ENCODE assay signal across 9 cellular contexts in the genomic region with DNA sequence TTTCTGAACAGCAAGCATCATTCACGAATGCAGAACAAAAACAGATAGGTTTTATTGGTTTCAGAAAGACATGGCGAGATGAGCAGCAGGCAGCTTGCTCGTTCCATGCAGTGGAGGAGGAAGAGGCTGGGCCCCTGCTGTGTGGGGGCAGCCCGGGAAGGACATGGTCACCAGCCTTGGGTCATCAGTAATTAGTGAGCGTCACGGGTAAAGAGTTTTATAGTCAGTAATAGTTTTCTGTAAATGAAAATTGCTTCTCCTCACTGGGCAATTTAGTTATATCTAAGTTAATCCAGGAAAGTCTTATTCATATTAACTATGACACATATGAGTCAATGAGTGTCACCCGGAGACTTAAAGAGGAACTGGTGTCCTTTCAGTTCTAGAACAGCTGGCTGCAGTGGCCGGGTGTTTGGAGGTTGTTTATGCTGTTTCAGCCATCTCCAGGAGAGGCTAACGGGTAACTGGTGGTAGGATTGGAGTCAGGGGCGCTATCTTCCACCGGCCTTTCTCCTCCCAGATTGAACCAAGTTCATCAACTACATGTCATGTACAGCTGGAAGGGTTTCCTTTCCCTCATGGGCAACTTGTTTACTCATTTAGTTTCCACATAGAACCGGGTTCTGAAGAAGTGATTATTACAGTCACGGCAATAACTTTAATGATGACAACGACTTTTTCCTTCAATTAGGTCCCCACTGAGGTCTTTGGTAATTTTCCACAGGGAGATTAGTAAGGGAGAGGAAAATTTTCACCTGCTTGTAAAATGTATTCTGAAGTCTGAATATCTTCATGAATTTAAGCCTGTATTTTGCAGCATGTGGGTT. TPM values are rescaled to one million over a fixed set of nuclear protein-coding genes. Genes with fewer than 3 reads are reported as not detected.
DNase-seq lines count a peak whose midpoint lies in the region; ATAC-seq, FAIRE-seq and TF ChIP-seq lines count a peak whose summit lies in the region.
"Had no signal": no experiment of that assay in that cellular context is flagged by ENCODE, and none has a peak within 500 bp of the region (broad histone marks: within the 10 kb centered on the region; RNA-seq: fewer than 3 reads in every experiment).

No MANE protein-coding gene starts in this region.

- no peaks in the 10 kb centered on the region for H3K36me3 ChIP-seq in GM12878 (ENCODE audit: control insufficient read depth in 2 of 2, insufficient read depth in 2 of 2, low read length in 1 of 2)
- no peaks in the 10 kb centered on the region for H3K36me3 ChIP-seq in upper lobe of right lung
- H3K36me3 ChIP-seq in PC-9 (ENCODE audit: low read depth), result no peaks in the 10 kb centered on the region

- H3K27me3 ChIP-seq in GM12878 (replicated peaks in 1 of 2; ENCODE audit: control insufficient read depth in 2 of 2, insufficient read depth in 2 of 2, low read length in 1 of 2) (no peaks in the 10 kb centered on the region), upper lobe of right lung (no peaks in the 10 kb centered on the region), PC-9 (ENCODE audit: insufficient read depth, low read depth) (no peaks in the 10 kb centered on the region)

- no peaks in the 10 kb centered on the region for H4K20me1 ChIP-seq in GM12878 (ENCODE audit: control insufficient read depth, insufficient read depth)
- no peaks in the 10 kb centered on the region for H4K20me1 ChIP-seq in PC-9 (ENCODE audit: insufficient read depth)

- TF ChIP-seq POLR2A in GM12878 (IDR thresholded peaks at IDR 0.05; ENCODE audit: low read depth, low read length), result peak; percentile 66

- peak; percentile 84 for DNase-seq in GM10248 (ENCODE audit: extremely low spot score)
- peak; percentile 64 for DNase-seq in GM12878 (ENCODE audit: low read depth, low spot score)
- peak; percentile 60 for DNase-seq in upper lobe of right lung
- no peak for DNase-seq in PC-9
- DNase-seq in NCI-H1092 (lab: John Stamatoyannopoulos, UW), result no peak
- no peak for DNase-seq in hepatic stellate cell (ENCODE audit: low spot score)

- FAIRE-seq in GM12878 (lab: Jason Lieb, UNC), result peak; percentile 52
- FAIRE-seq: keratinocyte had no signal

- in situ Hi-C loops in GM12878 (cut with MboI), result no loop called here

- TF ChIP-seq EP300 in GM12878 (IDR thresholded peaks at IDR 0.05; ENCODE audit: borderline replicate concordance in 1 of 2, control insufficient read depth in 1 of 2, low read depth in 2 of 2, low read length in 2 of 2), result peak; percentile 92 to 94

- no peaks in the 10 kb centered on the region for H3K79me2 ChIP-seq in GM12878 (ENCODE audit: control insufficient read depth, insufficient read depth, low read length)
- H3K79me2 ChIP-seq in PC-9 (ENCODE audit: low read depth), result no peaks in the 10 kb centered on the region

- peak overlapping the region; percentile 97 for H3K4me2 ChIP-seq in GM12878 (ENCODE audit: control insufficient read depth, insufficient read depth)
- no peak overlapping the region for H3K4me2 ChIP-seq in PC-9

- CTCF ChIA-PET in GM10248 (lab: Yijun Ruan, JAX), result interaction anchor here (0.9 kb wide), 1 partner anchor 115 kb away, joined by 3 read pairs; no protein-coding TSS in a partner anchor
- CTCF ChIA-PET in GM12878 (lab: Yijun Ruan, JAX), result interaction anchor here (1.2 kb wide), 1 partner anchor 268 kb away, joined by 4 read pairs; no protein-coding TSS in a partner anchor
- CTCF ChIA-PET in PC-9 (lab: Charles Lee), result no interaction called here

- TF ChIP-seq CTCF in GM10248 (IDR thresholded peaks at IDR 0.05; ENCODE audit: control extremely low read depth, extremely low read depth, low read depth, missing control alignments), result no peak
- no peak for TF ChIP-seq CTCF in GM12878 (IDR thresholded peaks at IDR 0.05 in 2 of 3, conservative IDR thresholded peaks at IDR 0.05 in 1 of 3; ENCODE audit: control insufficient read depth in 2 of 3, extremely low read depth in 1 of 3, insufficient read depth in 1 of 3, low read depth in 3 of 3, low read length in 3 of 3)
- TF ChIP-seq CTCF in upper lobe of right lung (IDR thresholded peaks at IDR 0.05), result no peak
- no peak for TF ChIP-seq CTCF in PC-9 (conservative IDR thresholded peaks at IDR 0.05)

- SMC1A ChIA-PET in GM12878 (lab: Charles Lee; ENCODE audit: uncharacterized antibody, unreplicated experiment), result interaction anchor here (1.2 to 1.3 kb wide), 3 partner anchors 32 to 266 kb away, joined by 3 to 4 read pairs (median 3); no protein-coding TSS in a partner anchor

- H3K4me3 ChIP-seq in GM12878 (peak overlapping the region; percentile 27; the same call in 1 of the 2 replicates), upper lobe of right lung (no peak overlapping the region), PC-9 (no peak overlapping the region)

- no peaks in the 10 kb centered on the region for H3F3A ChIP-seq in PC-9 (ENCODE audit: insufficient read depth, low read depth)

- H3K9me3 ChIP-seq in GM12878 (replicated peaks; ENCODE audit: control insufficient read depth, insufficient read depth, low read length) (no peaks in the 10 kb centered on the region; the same call in 1 of the 3 replicates), upper lobe of right lung (no peaks in the 10 kb centered on the region), PC-9 (ENCODE audit: insufficient read depth, low read depth) (no peaks in the 10 kb centered on the region)

- POLR2A ChIA-PET in GM10248 (lab: Yijun Ruan, JAX) (no interaction called here), GM12878 (lab: Charles Lee) (no interaction called here), PC-9 (lab: Charles Lee; ENCODE audit: unreplicated experiment) (no interaction called here)

- H2AFZ ChIP-seq in GM12878 (ENCODE audit: control insufficient read depth, low read depth, low read length) (peak overlapping the region; percentile 69), PC-9 (no peak overlapping the region)

- RAD21 ChIA-PET in GM12878 (lab: Charles Lee; ENCODE audit: unreplicated experiment), result interaction anchor here (1.0 to 1.3 kb wide), 2 partner anchors 33 to 225 kb away, joined by 3 read pairs; no protein-coding TSS in a partner anchor

- under 1% methylated on average over 14 of the region's 14 CpGs for WGBS in GM12878 (ENCODE audit: insufficient coverage, insufficient replicate concordance, low lambda C conversion rate, missing lambda C conversion rate)

- H3K27ac ChIP-seq in GM12878 (ENCODE audit: control insufficient read depth, insufficient read depth) (peak overlapping the region; percentile 79), upper lobe of right lung (peak overlapping the region; percentile 24), PC-9 (no peak overlapping the region)

- ATAC-seq in GM19455 (IDR thresholded peaks at IDR 0.05; ENCODE audit: unreplicated experiment) (peak; percentile 95), HG03378 (IDR thresholded peaks at IDR 0.05; ENCODE audit: unreplicated experiment) (peak; percentile 88), GM12878 (peak; percentile 98), upper lobe of right lung (peak; percentile 78)

- 0 out of 2 replicates have a peak, but pooled peaks have one; percentile 26 for TF ChIP-seq RAD21 in GM12878 (IDR thresholded peaks at IDR 0.05; ENCODE audit: insufficient read depth, low read depth, low read length)

- peak overlapping the region; percentile 47 for H3K9ac ChIP-seq in GM12878 (ENCODE audit: control insufficient read depth, insufficient read depth, low read length)

- intact Hi-C loops in GM12878 (cut with micrococcal nuclease; ENCODE audit: unreplicated experiment), result no loop called here
- intact Hi-C loops in upper lobe of right lung (cut with DNase I), result no loop called here
- intact Hi-C loops in PC-9 (cut with micrococcal nuclease; ENCODE audit: unreplicated experiment), result no loop called here

- BruUV-seq in GM12878 (replicated peaks; lab: Mats Ljungman, UMichigan), result no TSS peak
- BruUV-seq in PC-9 (replicated peaks; lab: Mats Ljungman, UMichigan), result no TSS peak

- no peaks in the 10 kb centered on the region for H3K9me2 ChIP-seq in PC-9 (ENCODE audit: insufficient read depth)

- peaks cover 27% of the 10 kb centered on the region for H3K4me1 ChIP-seq in GM12878 (ENCODE audit: control insufficient read depth, insufficient read depth, low read length)
- no peaks in the 10 kb centered on the region for H3K4me1 ChIP-seq in upper lobe of right lung
- no peaks in the 10 kb centered on the region for H3K4me1 ChIP-seq in PC-9 (replicated peaks; ENCODE audit: insufficient read depth)

TF ChIP-seq in GM12878, 131 proteins besides CTCF, POLR2A, EP300 and RAD21 (continues in another document):
- no peak for TF ChIP-seq PAX8 (IDR thresholded peaks at IDR 0.05)
- TF ChIP-seq, protein P1, sequence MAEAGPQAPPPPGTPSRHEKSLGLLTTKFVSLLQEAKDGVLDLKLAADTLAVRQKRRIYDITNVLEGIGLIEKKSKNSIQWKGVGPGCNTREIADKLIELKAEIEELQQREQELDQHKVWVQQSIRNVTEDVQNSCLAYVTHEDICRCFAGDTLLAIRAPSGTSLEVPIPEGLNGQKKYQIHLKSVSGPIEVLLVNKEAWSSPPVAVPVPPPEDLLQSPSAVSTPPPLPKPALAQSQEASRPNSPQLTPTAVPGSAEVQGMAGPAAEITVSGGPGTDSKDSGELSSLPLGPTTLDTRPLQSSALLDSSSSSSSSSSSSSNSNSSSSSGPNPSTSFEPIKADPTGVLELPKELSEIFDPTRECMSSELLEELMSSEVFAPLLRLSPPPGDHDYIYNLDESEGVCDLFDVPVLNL (IDR thresholded peaks at IDR 0.05; ENCODE audit: low read depth, low read length), result no peak
- TF ChIP-seq NR2F1 (conservative IDR thresholded peaks at IDR 0.05), result 0 out of 2 replicates have a peak, but pooled peaks have one; percentile 24
- TF ChIP-seq SMAD5 (IDR thresholded peaks at IDR 0.05; ENCODE audit: low read depth), result no peak
- no peak for TF ChIP-seq SMARCA5 (IDR thresholded peaks at IDR 0.05)
- TF ChIP-seq BCL11A (IDR thresholded peaks at IDR 0.05; ENCODE audit: low read depth, low read length), result peak; percentile 94

RNA-seq across cellular contexts. Expression of a gene that starts 34.6 kb away (rescaled TPM):
- 0.48 TPM in 1 of 2 replicates, not detected in the other for total RNA-seq in GM12878 (2013; cell fraction: nucleolus; rRNA removed)
- 0.16 TPM in 1 of 2 replicates, not detected in the other for total RNA-seq in GM12878 (2014; rRNA removed)
- total RNA-seq in GM12878 (2014; rRNA removed; fragmentation: Illumina TruSeq; extraction: Trizol), result not detected in 2 replicates
- total RNA-seq in GM12878 (2021), result 0.18 and 0.29 TPM in 2 replicates
- polyA plus RNA-seq in GM12878 (2011; ENCODE audit: low read depth), result not detected
- not detected in 2 replicates for polyA plus RNA-seq in GM12878 (2011; rRNA removed)
- polyA plus RNA-seq in GM12878 (2011; cell fraction: cytosol; rRNA removed), result 0.02 TPM in 1 of 2 replicates, not detected in the other
- polyA plus RNA-seq in GM12878 (2011; cell fraction: nucleus; rRNA removed), result not detected in 2 replicates
- polyA plus RNA-seq in GM12878 (2012), result 0.12 and 0.13 TPM in 2 replicates
- polyA plus RNA-seq in GM12878 (2014; fragmentation: Illumina TruSeq; extraction: Trizol), result 0.07 TPM in 1 of 2 replicates, not detected in the other
- polyA plus RNA-seq in GM12878 (2014; fragmentation: Nextera tagmentation; extraction: Ambion mirVana), result not detected
- polyA plus RNA-seq in GM12878 (2014; rRNA removed), result 0.23 and 0.47 TPM in 2 replicates
- under 1 TPM in 1 of 2 experiments, not detected in 1; 0.09 TPM for polyA plus RNA-seq in GM12878 (2016; fragmentation: Nextera tagmentation; extraction: Ambion mirVana)
- polyA minus RNA-seq in GM12878 (2011; rRNA and poly(A)+ RNA removed), result not detected in 2 replicates
- polyA minus RNA-seq in GM12878 (2011; cell fraction: cytosol; rRNA and poly(A)+ RNA removed), result not detected in 2 replicates
- not detected in 2 replicates for polyA minus RNA-seq in GM12878 (2011; cell fraction: nucleus; rRNA and poly(A)+ RNA removed)
- 1.9 TPM for total RNA-seq in upper lobe of right lung
- 0.20 TPM in 1 of 2 replicates, not detected in the other for total RNA-seq in PC-9 (2021)

Comparison
In these comparisons a context has a peak if more than half of its experiments do, and no peak if none do; other contexts are left out.
1. DNase-seq: peak in GM10248 (single experiment), GM12878 (single experiment) and upper lobe of right lung (single experiment); none in PC-9 (0 of 2), NCI-H1092 (single experiment) and hepatic stellate cell (single experiment).
2. Peak in every context shown above with its lines, with median percentiles within 50 percentile points of each other: ATAC-seq.